In the genomic region with DNA sequence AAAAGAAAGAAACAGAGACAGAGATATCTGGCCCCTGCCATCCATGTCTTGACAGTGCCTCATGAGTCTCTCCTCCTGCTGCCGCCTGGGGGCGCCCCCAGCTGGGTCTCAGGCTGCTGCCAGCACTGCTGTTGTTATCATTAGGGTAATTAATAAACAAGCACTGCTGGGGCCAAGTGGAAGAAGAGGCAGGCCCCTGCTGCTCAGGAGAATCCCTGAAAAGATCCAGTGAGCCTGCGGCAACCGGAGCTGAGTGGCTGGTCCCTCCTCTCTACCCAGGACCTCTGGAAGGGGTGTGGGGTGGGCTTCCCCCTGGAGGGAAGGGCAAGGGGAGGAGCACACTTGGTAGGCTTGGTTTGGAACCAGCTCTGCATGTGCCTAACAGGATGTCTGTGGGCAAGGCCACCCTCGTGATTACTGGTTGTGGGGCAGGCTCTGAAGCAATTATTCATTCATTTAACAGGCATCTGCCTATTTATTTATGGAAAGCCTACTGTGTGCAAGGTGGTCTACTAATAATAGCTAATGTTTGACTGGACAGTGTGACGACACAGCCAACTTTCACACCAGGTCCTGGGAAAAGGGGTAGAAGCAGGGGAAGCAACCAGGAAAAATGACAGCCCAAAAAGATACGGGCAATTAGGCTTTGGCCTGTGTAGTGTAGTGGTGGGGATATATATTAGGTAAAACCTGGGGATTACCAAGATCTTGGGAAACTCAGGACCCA, we compare ENCODE assay signal across 8 cellular contexts. TPM values are rescaled to one million over a fixed set of nuclear protein-coding genes. Genes with fewer than 3 reads are reported as not detected.
DNase-seq lines count a peak whose midpoint lies in the region; ATAC-seq and TF ChIP-seq lines count a peak whose summit lies in the region.

No MANE protein-coding gene starts in this region.

- 13% methylated on average over 7 of the region's 7 CpGs for WGBS in hepatocyte (ENCODE audit: low lambda C conversion rate, missing lambda C conversion rate)

- H2AFZ ChIP-seq in hepatocyte = peak overlapping the region; percentile 66

- no peaks in the 10 kb centered on the region for H3K9me2 ChIP-seq in hepatocyte (replicated peaks; ENCODE audit: insufficient read depth)

- peak; percentile 91 for TF ChIP-seq CTCF in AG04450 (IDR thresholded peaks at IDR 0.05; ENCODE audit: low read depth, low read length)
- TF ChIP-seq CTCF in ascending aorta (IDR thresholded peaks at IDR 0.05) = peak; percentile 43 to 71 (median 65)
- peak; percentile 97 for TF ChIP-seq CTCF in hepatocyte (IDR thresholded peaks at IDR 0.05; ENCODE audit: poor library complexity)

- H3K4me1 ChIP-seq in ascending aorta = peaks cover 5 to 9% of the 10 kb centered on the region in 2 donors
- H3K4me1 ChIP-seq in hepatocyte (ENCODE audit: insufficient read depth) = peaks cover 39% of the 10 kb centered on the region

- H3K4me3 ChIP-seq in AG04450 (ENCODE audit: low read depth, low read length) (peak overlapping the region; percentile 67), ascending aorta (peak overlapping the region; percentile 95 to 97), hepatocyte (no peak overlapping the region)

- no peaks in the 10 kb centered on the region for H4K20me1 ChIP-seq in hepatocyte (ENCODE audit: insufficient read depth, poor library complexity, severe bottlenecking)

- DNase-seq in AG04450 (ENCODE audit: low read depth, low spot score) (peak; percentile 39), NCI-H1048 (lab: John Stamatoyannopoulos, UW) (peak; percentile 19), T-helper 9 cell (peak; percentile 59), ascending aorta (ENCODE audit: low spot score in 2 of 2) (peak in 1 of 2 donors; percentile 73), hepatocyte (ENCODE audit: low spot score) (peak; percentile 89), sciatic nerve (ENCODE audit: low spot score) (peak; percentile 80)

- POLR2A ChIA-PET in AG04450 (lab: Yijun Ruan, JAX) = interaction anchor here (0.6 kb wide), 1 partner anchor 261 kb away, joined by 5 read pairs; no protein-coding TSS in a partner anchor

- intact Hi-C loops in ascending aorta (cut with DNase I) = loop anchor here (2.0 to 10.0 kb wide), 2 partner anchors 63 to 267 kb away; partner anchors contain the start of gene JMJD7
- intact Hi-C loops in sciatic nerve (cut with DNase I) = no loop called here

- peak; percentile 59 for ATAC-seq in GM18907 (IDR thresholded peaks at IDR 0.05; ENCODE audit: unreplicated experiment)
- peak; percentile 74 for ATAC-seq in sciatic nerve
- ATAC-seq in GM19023 (IDR thresholded peaks at IDR 0.05; ENCODE audit: unreplicated experiment) = no peak

- H3K79me2 ChIP-seq in hepatocyte = peaks cover 23% of the 10 kb centered on the region

- H3K36me3 ChIP-seq in ascending aorta (no peaks in the 10 kb centered on the region), hepatocyte (replicated peaks; ENCODE audit: insufficient read depth, low read depth) (no peaks in the 10 kb centered on the region)

- peak overlapping the region; percentile 97 for H3K4me2 ChIP-seq in hepatocyte

- H3K27me3 ChIP-seq in AG04450 (ENCODE audit: control insufficient read depth, insufficient read depth, low read length) (no peaks in the 10 kb centered on the region), ascending aorta (no peaks in the 10 kb centered on the region), hepatocyte (no peaks in the 10 kb centered on the region)

- no peaks in the 10 kb centered on the region for H3K9me3 ChIP-seq in AG04450 (ENCODE audit: control insufficient read depth, insufficient read depth, low read length)
- H3K9me3 ChIP-seq in ascending aorta = no peaks in the 10 kb centered on the region
- H3K9me3 ChIP-seq in hepatocyte (ENCODE audit: low read depth) = no peaks in the 10 kb centered on the region

- CTCF ChIA-PET in AG04450 (lab: Charles Lee) = interaction anchor here (0.6 to 2.6 kb wide), 24 partner anchors 9 to 1579 kb away, joined by 3 to 14 read pairs (median 4); partner anchors contain the start of genes MAPKBP1 and RPAP1

- H3K27ac ChIP-seq in AG04450 (ENCODE audit: low read depth, low read length) (no peak overlapping the region), ascending aorta (peak overlapping the region; percentile 31 to 67), hepatocyte (peak overlapping the region; percentile 80)

RNA-seq across cellular contexts. Expression of gene TYRO3, which starts 1.2 kb away (rescaled TPM):
- polyA plus RNA-seq in AG04450 (2011; rRNA removed) = 21.0 and 21.7 TPM in 2 replicates
- polyA minus RNA-seq in AG04450 (2011; rRNA and poly(A)+ RNA removed) = 39.5 and 44.5 TPM in 2 replicates
- total RNA-seq in ascending aorta = 7.0 TPM
- 65.8 and 71.0 TPM in 2 replicates for total RNA-seq in hepatocyte
- polyA plus RNA-seq in hepatocyte = 99.8 and 109 TPM in 2 replicates
- total RNA-seq in sciatic nerve = 36.9 TPM

RNA-seq across cellular contexts. Expression of gene RPAP1, which starts 13.8 kb away (rescaled TPM):
- polyA plus RNA-seq in AG04450 (2011; rRNA removed) (9.5 and 12.9 TPM in 2 replicates), hepatocyte (26.5 and 29.3 TPM in 2 replicates)
- polyA minus RNA-seq in AG04450 (2011; rRNA and poly(A)+ RNA removed) = 17.9 and 19.7 TPM in 2 replicates
- total RNA-seq in ascending aorta (59.4 TPM), hepatocyte (15.9 and 16.3 TPM in 2 replicates), sciatic nerve (30.0 TPM)

RNA-seq across cellular contexts. Expression of gene LTK, which starts 44.2 kb away (rescaled TPM):
- 0.09 and 0.20 TPM in 2 replicates for polyA plus RNA-seq in AG04450 (2011; rRNA removed)
- 0.18 and 0.22 TPM in 2 replicates for polyA minus RNA-seq in AG04450 (2011; rRNA and poly(A)+ RNA removed)
- not detected for total RNA-seq in ascending aorta
- total RNA-seq in hepatocyte = 0.83 and 1.6 TPM in 2 replicates
- polyA plus RNA-seq in hepatocyte = 1.1 and 1.2 TPM in 2 replicates
- 1.1 TPM for total RNA-seq in sciatic nerve
